Comparison of ENCODE assay signal across 8 cellular contexts in genomic region chr2:189661957-189662321, GRCh38.
DNase-seq lines count a peak whose midpoint lies in the region; ATAC-seq, FAIRE-seq and TF ChIP-seq lines count a peak whose summit lies in the region.

No MANE protein-coding gene starts in this region.

- H3K4me1 ChIP-seq in iPS-18a (ENCODE audit: control insufficient read depth, low read depth, low read length): no peaks in the 10 kb centered on the region

- H3K9ac ChIP-seq in SU-DHL-6 (ENCODE audit: low read length): peak overlapping the region; percentile 87
- peak overlapping the region; percentile 88 for H3K9ac ChIP-seq in iPS-18a (ENCODE audit: low read length)

- TF ChIP-seq CTCF in SU-DHL-6 (IDR thresholded peaks at IDR 0.05; ENCODE audit: insufficient read depth, low read length, poor library complexity, severe bottlenecking): no peak

- no peak for ATAC-seq in GM21390 (IDR thresholded peaks at IDR 0.05; ENCODE audit: unreplicated experiment)

- H3K79me2 ChIP-seq in SU-DHL-6 (ENCODE audit: insufficient read depth, low read length): peaks cover 52% of the 10 kb centered on the region

- H3K9me2 ChIP-seq in SU-DHL-6 (replicated peaks; ENCODE audit: insufficient read depth, low read length): no peaks in the 10 kb centered on the region

- H3K4me2 ChIP-seq in SU-DHL-6 (ENCODE audit: low read depth, low read length, poor library complexity, severe bottlenecking): peak overlapping the region; percentile 99

- peak overlapping the region; percentile 83 for H2AFZ ChIP-seq in SU-DHL-6 (ENCODE audit: low read depth, low read length, severe bottlenecking)

- peaks cover 8% of the 10 kb centered on the region for H3F3A ChIP-seq in SU-DHL-6 (ENCODE audit: insufficient read depth)

- H3K27ac ChIP-seq in SU-DHL-6 (ENCODE audit: low read depth, low read length) (peak overlapping the region; percentile 48), iPS-18a (ENCODE audit: low read length) (no peak overlapping the region), substantia nigra (ENCODE audit: low read depth, low read length, poor library complexity, severe bottlenecking) (peak overlapping the region; percentile 76)

- 0 out of 2 replicates have a peak, but pooled peaks cover 11% of the 10 kb centered on the region for H4K20me1 ChIP-seq in SU-DHL-6 (ENCODE audit: low read depth, low read length)

- FAIRE-seq in RCC 7860 (lab: Jason Lieb, UNC): no peak

- H3K27me3 ChIP-seq in SU-DHL-6 (ENCODE audit: low read length) (no peaks in the 10 kb centered on the region), iPS-18a (ENCODE audit: control insufficient read depth, insufficient read depth, low read length) (no peaks in the 10 kb centered on the region)

- DNase-seq in DMS53 (lab: John Stamatoyannopoulos, UW) (peak; percentile 28), DMS53 treated with DMSO at 0.1 percent for 48 hours (lab: John Stamatoyannopoulos, UW; ENCODE audit: unreplicated experiment) (no peak), substantia nigra (lab: John Stamatoyannopoulos, UW) (peak in 2 of 49 donors; percentile 3 to 7), RCC 7860 (ENCODE audit: low spot score) (no peak), activated T-cell treated with anti-CD3 and anti-CD28 coated beads for 4 hours (no peak)

- H3K9me3 ChIP-seq in SU-DHL-6 (ENCODE audit: insufficient read depth, low read length) (no peaks in the 10 kb centered on the region), iPS-18a (ENCODE audit: control insufficient read depth, low read depth, low read length) (no peaks in the 10 kb centered on the region)

- peaks cover 22% of the 10 kb centered on the region for H3K36me3 ChIP-seq in SU-DHL-6 (ENCODE audit: low read length)
- peaks cover 11% of the 10 kb centered on the region for H3K36me3 ChIP-seq in iPS-18a (ENCODE audit: control insufficient read depth, low read depth, low read length)

- H3K4me3 ChIP-seq in SU-DHL-6 (ENCODE audit: insufficient read depth, low read length, poor library complexity, severe bottlenecking) (peak overlapping the region; percentile 84), iPS-18a (ENCODE audit: low read length) (peak overlapping the region; percentile 88)
